In the genomic region with DNA sequence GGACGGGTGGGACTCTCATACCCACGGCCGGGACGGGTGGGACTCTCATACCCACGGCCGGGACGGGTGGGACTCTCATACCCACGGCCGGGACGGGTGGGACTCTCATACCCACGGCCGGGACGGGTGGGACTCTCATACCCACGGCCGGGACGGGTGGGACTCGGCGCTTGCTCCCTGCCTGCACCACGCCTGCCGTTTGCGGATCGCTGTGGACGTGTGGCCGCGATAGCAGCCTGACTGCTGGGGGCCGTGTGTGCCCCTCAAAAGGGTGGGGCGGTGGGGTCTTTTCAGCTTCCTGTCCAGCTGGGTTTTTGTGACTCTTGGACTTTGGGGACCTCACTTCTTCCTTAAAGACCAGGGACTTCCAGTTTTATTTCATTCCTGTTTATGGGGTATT, we compare ENCODE assay signal across 4 cellular contexts. TPM values are rescaled to one million over a fixed set of nuclear protein-coding genes. Genes with fewer than 3 reads are reported as not detected.
"Had no signal": no experiment of that assay in that cellular context is flagged by ENCODE, and none has a peak within 500 bp of the region (broad histone marks: within the 10 kb centered on the region; RNA-seq: fewer than 3 reads in every experiment).

No MANE protein-coding gene starts in this region.

RNA-seq across cellular contexts. Expression of a gene that starts 57.7 kb away (rescaled TPM):
- total RNA-seq: K562, M059J, SJCRH30 had no signal
- polyA plus RNA-seq: IgD-negative memory B cell, K562 had no signal
